38 cellular contexts compared by ENCODE assay signal in the genomic region with DNA sequence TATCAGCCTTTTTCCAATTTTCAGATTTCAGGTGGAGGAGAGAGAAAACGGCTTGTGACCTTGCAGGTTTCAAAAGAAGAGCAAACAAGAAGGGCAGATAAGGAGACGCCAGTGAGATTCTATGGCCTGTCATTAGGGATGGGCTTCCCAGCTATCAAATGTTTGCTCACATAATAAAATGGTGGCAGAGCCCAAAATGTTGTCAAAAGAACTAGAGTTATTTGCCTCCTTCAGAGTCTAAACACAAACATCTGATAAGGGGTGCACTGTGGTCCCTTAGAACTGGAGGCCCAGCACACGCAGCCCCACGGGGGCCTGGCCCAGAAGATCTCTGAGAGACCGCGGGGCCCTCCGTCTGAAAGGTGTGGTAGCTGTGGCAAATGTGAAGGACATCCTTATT. TPM values are rescaled to one million over a fixed set of nuclear protein-coding genes. Genes with fewer than 3 reads are reported as not detected.
"Had no signal": no experiment of that assay in that cellular context is flagged by ENCODE, and none has a peak within 500 bp of the region (broad histone marks: within the 10 kb centered on the region; RNA-seq: fewer than 3 reads in every experiment).

No MANE protein-coding gene starts in this region.

- H3K9me3 Mint-ChIP-seq: activated CD4-positive, alpha-beta memory T cell treated with anti-CD3 and anti-CD28 coated beads for 36 hours; activated CD4-positive, alpha-beta T cell treated with anti-CD3 and anti-CD28 coated beads, Interleukin-2, amount 10 ng/mL, durations not matched to agents 24 days and 14 days; activated naive CD4-positive, alpha-beta T cell treated with anti-CD3 and anti-CD28 coated beads, Interleukin-2, amount 50 U/mL, for 24 hours; activated naive CD8-positive, alpha-beta T cell treated with anti-CD3 and anti-CD28 coated beads, Interleukin-2, amount 50 U/mL, for 24 hours; activated T-helper 1 cell treated with anti-CD3 and anti-CD28 coated beads, Interleukin-12 subunit alpha, Interleukin-12 subunit beta, Interleukin-2, Interleukin-4 antibody, amounts not matched to agents 30 ng/mL and 10 ng/mL and 1 ng/mL, durations not matched to agents 14 hours and 24 hours and 36 hours; activated T-helper 2 cell treated with anti-CD3 and anti-CD28 coated beads, Interferon-gamma antibody, Interleukin-2, Interleukin-4, amounts not matched to agents 10 μg/mL and 5 μg/mL and 100 μg/mL, durations not matched to agents 14 hours and 24 hours and 36 hours; effector memory CD8-positive, alpha-beta T cell; T-helper 2 cell treated with Interferon-gamma antibody and Interleukin-4, amounts not matched to agents 5 μg/mL and 100 μg/mL, for 36 hours had no signal

- DNase-seq: activated CD4-positive, alpha-beta memory T cell treated with anti-CD3 and anti-CD28 coated beads for 36 hours; activated CD4-positive, alpha-beta T cell treated with anti-CD3 and anti-CD28 coated beads for 36 hours; activated CD4-positive, alpha-beta T cell treated with anti-CD3 and anti-CD28 coated beads, Interleukin-2, amount 10 ng/mL, durations not matched to agents 24 days and 14 days; activated CD4-positive, CD25-positive, alpha-beta regulatory T cell; activated CD4-positive, CD25-positive, alpha-beta regulatory T cell treated with anti-CD3 and anti-CD28 coated beads, Interleukin-2, amount 50 U/mL, for 72 hours; activated CD8-positive, alpha-beta memory T cell treated with anti-CD3 and anti-CD28 coated beads, Interleukin-2, amount 10 ng/mL, durations not matched to agents 7 days and 5 days; activated CD8-positive, alpha-beta memory T cell treated with anti-CD3 and anti-CD28 coated beads, Interleukin-2, amount 50 U/mL, for 4 hours; activated CD8-positive, alpha-beta T cell treated with anti-CD3 and anti-CD28 coated beads, Interleukin-2, amount 10 ng/mL, durations not matched to agents 7 days and 5 days; activated effector memory CD4-positive, alpha-beta T cell treated with anti-CD3 and anti-CD28 coated beads, Interleukin-2, amount 50 U/mL, for 16 hours; activated naive CD4-positive, alpha-beta T cell treated with anti-CD3 and anti-CD28 coated beads for 36 hours; activated naive CD8-positive, alpha-beta T cell treated with anti-CD3 and anti-CD28 coated beads for 36 hours; activated naive CD8-positive, alpha-beta T cell treated with anti-CD3 and anti-CD28 coated beads, Interleukin-2, amount 50 U/mL, for 24 hours; activated T-cell treated with anti-CD3 and anti-CD28 coated beads, Interleukin-2, amount 50 U/mL, for 1 hour; activated T-cell treated with anti-CD3 and anti-CD28 coated beads, Interleukin-2, amount 50 U/mL, for 48 hours; adrenal gland; amygdala; aorta; body of pancreas; caudate nucleus; cortex of kidney; dermis blood vessel endothelial cell; effector CD4-positive, alpha-beta T cell; effector memory CD8-positive, alpha-beta T cell; esophagus squamous epithelium; foreskin melanocyte; head of caudate nucleus; T-helper 1 cell; T-helper 17 cell; T1000 had no signal

- H3K4me1 Mint-ChIP-seq: activated CD4-positive, alpha-beta T cell treated with anti-CD3 and anti-CD28 coated beads for 36 hours; activated CD4-positive, alpha-beta T cell treated with anti-CD3 and anti-CD28 coated beads, Interleukin-2, amount 10 ng/mL, durations not matched to agents 24 days and 14 days; activated naive CD4-positive, alpha-beta T cell treated with anti-CD3 and anti-CD28 coated beads, Interleukin-2, amount 50 U/mL, for 24 hours; activated naive CD8-positive, alpha-beta T cell treated with anti-CD3 and anti-CD28 coated beads for 36 hours; activated naive CD8-positive, alpha-beta T cell treated with anti-CD3 and anti-CD28 coated beads, Interleukin-2, amount 50 U/mL, for 24 hours; T-helper 17 cell had no signal

- H3K4me3 ChIP-seq: adrenal gland, body of pancreas, esophagus squamous epithelium, gastroesophageal sphincter had no signal

- H3K36me3 ChIP-seq: adrenal gland, esophagus squamous epithelium, gastroesophageal sphincter had no signal

- H3K4me3 Mint-ChIP-seq: activated CD4-positive, alpha-beta memory T cell treated with anti-CD3 and anti-CD28 coated beads for 36 hours; activated CD4-positive, alpha-beta T cell treated with anti-CD3 and anti-CD28 coated beads for 36 hours; activated CD4-positive, alpha-beta T cell treated with anti-CD3 and anti-CD28 coated beads, Interleukin-2, amount 10 ng/mL, durations not matched to agents 24 days and 14 days; activated CD8-positive, alpha-beta memory T cell treated with anti-CD3 and anti-CD28 coated beads, Interleukin-2, amount 10 ng/mL, durations not matched to agents 7 days and 5 days; activated CD8-positive, alpha-beta T cell treated with anti-CD3 and anti-CD28 coated beads, Interleukin-2, amount 10 ng/mL, durations not matched to agents 7 days and 5 days; activated naive CD4-positive, alpha-beta T cell treated with anti-CD3 and anti-CD28 coated beads for 36 hours; activated naive CD4-positive, alpha-beta T cell treated with anti-CD3 and anti-CD28 coated beads, Interleukin-2, amount 50 U/mL, for 24 hours; activated naive CD8-positive, alpha-beta T cell treated with anti-CD3 and anti-CD28 coated beads for 36 hours; activated naive CD8-positive, alpha-beta T cell treated with anti-CD3 and anti-CD28 coated beads, Interleukin-2, amount 50 U/mL, for 24 hours; activated T-helper 1 cell treated with anti-CD3 and anti-CD28 coated beads, Interleukin-12 subunit alpha, Interleukin-12 subunit beta, Interleukin-2, Interleukin-4 antibody, amounts not matched to agents 30 ng/mL and 10 ng/mL and 1 ng/mL, durations not matched to agents 14 hours and 24 hours and 36 hours; effector memory CD8-positive, alpha-beta T cell; T-helper 17 cell; T-helper 2 cell treated with Interferon-gamma antibody and Interleukin-4, amounts not matched to agents 5 μg/mL and 100 μg/mL, for 36 hours had no signal

- H3K27ac Mint-ChIP-seq: activated CD4-positive, alpha-beta memory T cell treated with anti-CD3 and anti-CD28 coated beads for 36 hours; activated CD4-positive, alpha-beta T cell treated with anti-CD3 and anti-CD28 coated beads for 36 hours; activated CD4-positive, alpha-beta T cell treated with anti-CD3 and anti-CD28 coated beads, Interleukin-2, amount 10 ng/mL, durations not matched to agents 24 days and 14 days; activated CD8-positive, alpha-beta memory T cell treated with anti-CD3 and anti-CD28 coated beads, Interleukin-2, amount 10 ng/mL, durations not matched to agents 7 days and 5 days; activated CD8-positive, alpha-beta T cell treated with anti-CD3 and anti-CD28 coated beads, Interleukin-2, amount 10 ng/mL, durations not matched to agents 7 days and 5 days; activated naive CD4-positive, alpha-beta T cell treated with anti-CD3 and anti-CD28 coated beads for 36 hours; activated naive CD4-positive, alpha-beta T cell treated with anti-CD3 and anti-CD28 coated beads, Interleukin-2, amount 50 U/mL, for 24 hours; activated naive CD8-positive, alpha-beta T cell treated with anti-CD3 and anti-CD28 coated beads for 36 hours; activated naive CD8-positive, alpha-beta T cell treated with anti-CD3 and anti-CD28 coated beads, Interleukin-2, amount 50 U/mL, for 24 hours; activated T-helper 1 cell treated with anti-CD3 and anti-CD28 coated beads, Interleukin-12 subunit alpha, Interleukin-12 subunit beta, Interleukin-2, Interleukin-4 antibody, amounts not matched to agents 30 ng/mL and 10 ng/mL and 1 ng/mL, durations not matched to agents 14 hours and 24 hours and 36 hours; activated T-helper 2 cell treated with anti-CD3 and anti-CD28 coated beads, Interferon-gamma antibody, Interleukin-2, Interleukin-4, amounts not matched to agents 10 μg/mL and 5 μg/mL and 100 μg/mL, durations not matched to agents 14 hours and 24 hours and 36 hours; effector memory CD8-positive, alpha-beta T cell; T-helper 17 cell; T-helper 2 cell treated with Interferon-gamma antibody and Interleukin-4, amounts not matched to agents 5 μg/mL and 100 μg/mL, for 36 hours had no signal

- H3K9me3 ChIP-seq: adrenal gland, body of pancreas, esophagus squamous epithelium, gastroesophageal sphincter had no signal

- H3K36me3 Mint-ChIP-seq: activated CD4-positive, alpha-beta memory T cell treated with anti-CD3 and anti-CD28 coated beads for 36 hours; activated CD8-positive, alpha-beta memory T cell treated with anti-CD3 and anti-CD28 coated beads, Interleukin-2, amount 10 ng/mL, durations not matched to agents 7 days and 5 days; activated naive CD4-positive, alpha-beta T cell treated with anti-CD3 and anti-CD28 coated beads, Interleukin-2, amount 50 U/mL, for 24 hours; activated naive CD8-positive, alpha-beta T cell treated with anti-CD3 and anti-CD28 coated beads for 36 hours had no signal

- H3K27ac ChIP-seq: adrenal gland, body of pancreas, epithelial cell of prostate, esophagus squamous epithelium, gastroesophageal sphincter had no signal

- H3K4me1 ChIP-seq: adrenal gland, body of pancreas, esophagus squamous epithelium, gastroesophageal sphincter had no signal

- H3K27me3 Mint-ChIP-seq: activated CD4-positive, alpha-beta memory T cell treated with anti-CD3 and anti-CD28 coated beads for 36 hours; activated CD4-positive, alpha-beta T cell treated with anti-CD3 and anti-CD28 coated beads for 36 hours; activated CD4-positive, alpha-beta T cell treated with anti-CD3 and anti-CD28 coated beads, Interleukin-2, amount 10 ng/mL, durations not matched to agents 24 days and 14 days; activated naive CD4-positive, alpha-beta T cell treated with anti-CD3 and anti-CD28 coated beads, Interleukin-2, amount 50 U/mL, for 24 hours had no signal

- H3K27me3 ChIP-seq: adrenal gland, body of pancreas had no signal

RNA-seq across cellular contexts. Expression of a gene that starts 55.5 kb away (rescaled TPM):
- total RNA-seq: activated CD4-positive, alpha-beta memory T cell treated with anti-CD3 and anti-CD28 coated beads for 36 hours; activated CD4-positive, alpha-beta T cell treated with anti-CD3 and anti-CD28 coated beads for 36 hours; activated CD8-positive, alpha-beta T cell treated with anti-CD3 and anti-CD28 coated beads, Interleukin-2, amount 10 ng/mL, durations not matched to agents 7 days and 5 days; activated naive CD4-positive, alpha-beta T cell treated with anti-CD3 and anti-CD28 coated beads for 36 hours; aorta; endothelial cell of umbilical vein; esophagus squamous epithelium; fibroblast of lung; fibroblast of villous mesenchyme; gastroesophageal sphincter; T-helper 17 cell had no signal
- polyA plus RNA-seq: endothelial cell of umbilical vein, fibroblast of lung had no signal
